18 cellular contexts compared by ENCODE assay signal in genomic region chr1:23492132-23492720, GRCh38. TPM values are rescaled to one million over a fixed set of nuclear protein-coding genes. Genes with fewer than 3 reads are reported as not detected.
A peak's percentile ranks its signal among the peaks of the same experiment; 100 is the strongest.
DNase-seq lines count a peak whose midpoint lies in the region; ATAC-seq, FAIRE-seq and TF ChIP-seq lines count a peak whose summit lies in the region.
"Had no signal": no experiment of that assay in that cellular context is flagged by ENCODE, and none has a peak within 500 bp of the region (broad histone marks: within the 10 kb centered on the region; RNA-seq: fewer than 3 reads in every experiment).

No MANE protein-coding gene starts in this region.

- H3K27ac ChIP-seq in HepG2 (ENCODE audit: extremely low read length, insufficient read depth, low read length) (no peak overlapping the region), right lobe of liver (no peak overlapping the region), K562 (ENCODE audit: extremely low read depth, low read depth, low read length) (no peak overlapping the region)

- in situ Hi-C loops in HepG2 (cut with HindIII; ENCODE audit: extremely low pct_ligation_motif_present, low pct_unique_long_range_greater_than_20kb): no loop called here
- in situ Hi-C loops in K562 (cut with MboI): no loop called here

- H3K4me3 Mint-ChIP-seq in nephron progenitor cell: no peak overlapping the region
- no peak overlapping the region for H3K4me3 Mint-ChIP-seq in activated CD8-positive, alpha-beta T cell treated with anti-CD3 and anti-CD28 coated beads for 36 hours
- H3K4me3 Mint-ChIP-seq: CD4-positive, CD25-positive, alpha-beta regulatory T cell; CD8-positive, alpha-beta memory T cell; H9 had no signal

- peaks cover 10% of the 10 kb centered on the region for H3K4me1 ChIP-seq in HepG2 (ENCODE audit: insufficient read depth, low read length)
- H3K4me1 ChIP-seq in right lobe of liver: peaks cover 0 to 1% (median 0%) of the 10 kb centered on the region in 4 donors
- peaks cover 0 to 2% of the 10 kb centered on the region in 2 experiments; a peak in 1 of 5 replicates for H3K4me1 ChIP-seq in K562 (replicated peaks in 1 of 2; ENCODE audit: control insufficient read depth in 2 of 2, insufficient read depth in 2 of 2, low read length in 2 of 2)
- H3K4me1 ChIP-seq: BE2C had no signal

- CTCF ChIA-PET in HepG2 (lab: Yijun Ruan, JAX; ENCODE audit: low intra/inter-chr PET ratio, low total read pairs) (no interaction called here), K562 (lab: Yijun Ruan, JAX; ENCODE audit: low intra/inter-chr PET ratio) (no interaction called here)
- CTCF ChIA-PET in activated CD8-positive, alpha-beta T cell treated with anti-CD3 and anti-CD28 coated beads for 36 hours (lab: Charles Lee): interaction anchor here (1.8 kb wide), 1 partner anchor 145 kb away, joined by 6 read pairs; no protein-coding TSS in a partner anchor

- H3K4me2 ChIP-seq in HepG2 (ENCODE audit: low read depth, low read length) (no peak overlapping the region), K562 (ENCODE audit: insufficient read depth, low read length) (no peak overlapping the region)

- H4K20me1 ChIP-seq in HepG2 (ENCODE audit: insufficient read depth, low read length): no peaks in the 10 kb centered on the region
- no peaks in the 10 kb centered on the region for H4K20me1 ChIP-seq in K562 (replicated peaks; ENCODE audit: control insufficient read depth, insufficient read depth, low read length)

- no peaks in the 10 kb centered on the region for H3K4me1 Mint-ChIP-seq in nephron progenitor cell
- H3K4me1 Mint-ChIP-seq in activated CD8-positive, alpha-beta T cell treated with anti-CD3 and anti-CD28 coated beads for 36 hours (ENCODE audit: low read depth): no peaks in the 10 kb centered on the region
- H3K4me1 Mint-ChIP-seq: CD8-positive, alpha-beta memory T cell had no signal

- H3K9me3 ChIP-seq in HepG2 (ENCODE audit: low read length) (no peaks in the 10 kb centered on the region), right lobe of liver (no peaks in the 10 kb centered on the region), K562 (replicated peaks; ENCODE audit: control insufficient read depth, insufficient read depth, low read depth, low read length) (no peaks in the 10 kb centered on the region)
- H3K9me3 ChIP-seq: BE2C had no signal

- H3K27me3 Mint-ChIP-seq in nephron progenitor cell (ENCODE audit: low read depth, poor library complexity): peaks cover 40% of the 10 kb centered on the region
- H3K27me3 Mint-ChIP-seq in activated CD8-positive, alpha-beta T cell treated with anti-CD3 and anti-CD28 coated beads for 36 hours: peaks cover 7% of the 10 kb centered on the region

- ATAC-seq in HepG2 (no peak), right lobe of liver (no peak), K562 (no peak)
- no peak for ATAC-seq in activated CD8-positive, alpha-beta T cell treated with anti-CD3 and anti-CD28 coated beads for 36 hours

- TF ChIP-seq EP300 in HepG2 (IDR thresholded peaks at IDR 0.05; ENCODE audit: low read depth in 2 of 2, low read length in 2 of 2) (no peak), HepG2 (CRISPR knock-in tag; IDR thresholded peaks at IDR 0.05; ENCODE audit: borderline replicate concordance) (no peak), K562 (IDR thresholded peaks at IDR 0.05; ENCODE audit: low read length) (no peak)

- BruUV-seq in HepG2 (replicated peaks; lab: Mats Ljungman, UMichigan) (no TSS peak), K562 (replicated peaks; lab: Mats Ljungman, UMichigan) (no TSS peak)

- FAIRE-seq in HepG2 (lab: Jason Lieb, UNC): no peak
- no peak for FAIRE-seq in K562 (lab: Jason Lieb, UNC)
- FAIRE-seq: G401.6, GM12891, GM19239 had no signal

- H3K4me3 ChIP-seq in HepG2 (replicated peaks in 1 of 3; ENCODE audit: insufficient read depth in 1 of 3, low read depth in 2 of 3, low read length in 3 of 3) (no peak overlapping the region), right lobe of liver (no peak overlapping the region), K562 (no peak overlapping the region)

- no peak overlapping the region for H2AFZ ChIP-seq in HepG2 (ENCODE audit: low read length)
- no peak overlapping the region for H2AFZ ChIP-seq in K562 (ENCODE audit: low read depth, low read length)

- POLR2A ChIA-PET in HepG2 (lab: Yijun Ruan, JAX): no interaction called here
- POLR2A ChIA-PET in K562 (lab: Yijun Ruan, JAX): no interaction called here
- POLR2A ChIA-PET in activated CD8-positive, alpha-beta T cell treated with anti-CD3 and anti-CD28 coated beads for 36 hours (lab: Charles Lee): no interaction called here

- no peaks in the 10 kb centered on the region for H3K79me2 ChIP-seq in HepG2 (ENCODE audit: insufficient read depth, low read length)
- no peaks in the 10 kb centered on the region for H3K79me2 ChIP-seq in K562 (ENCODE audit: control insufficient read depth, insufficient read depth, low read length)

- no peak for DNase-seq in HepG2 (ENCODE audit: low spot score)
- DNase-seq in right lobe of liver: no peak
- no peak for DNase-seq in K562 (ENCODE audit: extremely low read depth in 1 of 4, low spot score in 3 of 4)
- no peak for DNase-seq in nephron progenitor cell
- no peak for DNase-seq in activated CD8-positive, alpha-beta T cell treated with anti-CD3 and anti-CD28 coated beads for 36 hours
- no peak for DNase-seq in pons (ENCODE audit: low spot score)
- DNase-seq: BE2C; C1 segment of cervical spinal cord; CD4-positive, CD25-positive, alpha-beta regulatory T cell; CD8-positive, alpha-beta memory T cell; COR-L47; DMS 273 treated with DMSO at 0.1 percent for 48 hours; DMS53; GOT3; H9 had no signal

- intact Hi-C loops in HepG2 (cut with micrococcal nuclease; ENCODE audit: unreplicated experiment) (no loop called here), right lobe of liver (cut with DNase I) (loop anchor here in 1 of 2 donors (5.0 kb wide), 1 partner anchor 50 kb away; no protein-coding TSS in a partner anchor), K562 (cut with micrococcal nuclease) (no loop called here)
- intact Hi-C loops in activated CD8-positive, alpha-beta T cell treated with anti-CD3 and anti-CD28 coated beads for 36 hours (cut with micrococcal nuclease): no loop called here

- no peaks in the 10 kb centered on the region for H3K36me3 Mint-ChIP-seq in nephron progenitor cell (ENCODE audit: low read depth)
- no peaks in the 10 kb centered on the region for H3K36me3 Mint-ChIP-seq in activated CD8-positive, alpha-beta T cell treated with anti-CD3 and anti-CD28 coated beads for 36 hours (ENCODE audit: low read depth)
- H3K36me3 Mint-ChIP-seq: CD4-positive, CD25-positive, alpha-beta regulatory T cell; CD8-positive, alpha-beta memory T cell had no signal

- no peaks in the 10 kb centered on the region for H3K9me3 Mint-ChIP-seq in nephron progenitor cell
- no peaks in the 10 kb centered on the region for H3K9me3 Mint-ChIP-seq in activated CD8-positive, alpha-beta T cell treated with anti-CD3 and anti-CD28 coated beads for 36 hours
- H3K9me3 Mint-ChIP-seq: CD4-positive, CD25-positive, alpha-beta regulatory T cell; CD8-positive, alpha-beta memory T cell; H9 had no signal

- no peak for TF ChIP-seq CTCF in HepG2 (CRISPR knock-in tag; IDR thresholded peaks at IDR 0.05)
- no peak for TF ChIP-seq CTCF in right lobe of liver (IDR thresholded peaks at IDR 0.05)
- no peak for TF ChIP-seq CTCF in K562 (IDR thresholded peaks at IDR 0.05 in 2 of 3, conservative IDR thresholded peaks at IDR 0.05 in 1 of 3; ENCODE audit: insufficient read depth in 2 of 3, low read depth in 1 of 3, low read length in 3 of 3)
- TF ChIP-seq CTCF in nephron progenitor cell (IDR thresholded peaks at IDR 0.05): no peak
- no peak for TF ChIP-seq CTCF in activated CD8-positive, alpha-beta T cell treated with anti-CD3 and anti-CD28 coated beads for 36 hours (IDR thresholded peaks at IDR 0.05)

- H3K9ac ChIP-seq in HepG2 (ENCODE audit: insufficient read depth, low read depth, low read length) (no peak overlapping the region), K562 (ENCODE audit: insufficient read depth in 1 of 2, low read depth in 2 of 2, low read length in 2 of 2) (no peak overlapping the region)

- no peaks in the 10 kb centered on the region for H3K9me1 ChIP-seq in K562 (ENCODE audit: control insufficient read depth, insufficient read depth, low read length)

- H3K27ac Mint-ChIP-seq in nephron progenitor cell: peak overlapping the region; percentile 64
- no peak overlapping the region for H3K27ac Mint-ChIP-seq in activated CD8-positive, alpha-beta T cell treated with anti-CD3 and anti-CD28 coated beads for 36 hours
- H3K27ac Mint-ChIP-seq: CD4-positive, CD25-positive, alpha-beta regulatory T cell; H9 had no signal

- TF ChIP-seq POLR2A in HepG2 (IDR thresholded peaks at IDR 0.05; ENCODE audit: insufficient read depth in 1 of 2, low read depth in 2 of 2, low read length in 2 of 2) (no peak), right lobe of liver (IDR thresholded peaks at IDR 0.05) (no peak), K562 (conservative IDR thresholded peaks at IDR 0.05) (no peak)

- H3K36me3 ChIP-seq in HepG2 (replicated peaks in 1 of 2; ENCODE audit: control insufficient read depth in 1 of 2, insufficient read depth in 2 of 2, low read length in 2 of 2) (no peaks in the 10 kb centered on the region), right lobe of liver (no peaks in the 10 kb centered on the region), K562 (ENCODE audit: control insufficient read depth, insufficient read depth, low read length) (no peaks in the 10 kb centered on the region)
- H3K36me3 ChIP-seq: BE2C had no signal

- TF ChIP-seq RAD21 in HepG2 (CRISPR knock-in tag; IDR thresholded peaks at IDR 0.05) (no peak), K562 (CRISPR knock-in tag; conservative IDR thresholded peaks at IDR 0.05 in 1 of 2, IDR thresholded peaks at IDR 0.05 in 1 of 2) (no peak)

- H3K27me3 ChIP-seq in HepG2 (ENCODE audit: control insufficient read depth in 1 of 2, insufficient read depth in 2 of 2, low read length in 2 of 2) (peaks cover 0 to 3% of the 10 kb centered on the region in 2 experiments; a peak in 3 of 5 replicates), right lobe of liver (no peaks in the 10 kb centered on the region), K562 (ENCODE audit: control insufficient read depth in 2 of 2, insufficient read depth in 2 of 2, low read length in 2 of 2) (no peaks in the 10 kb centered on the region; a peak in 1 of 5 replicates)
- H3K27me3 ChIP-seq: BE2C had no signal

- WGBS in HepG2 (ENCODE audit: low lambda C conversion rate): 71% methylated on average over 3 of the region's 3 CpGs
- 100% methylated on average over 3 of the region's 3 CpGs for WGBS in right lobe of liver (ENCODE audit: insufficient coverage, low coverage, low lambda C conversion rate, missing lambda C conversion rate)
- WGBS in K562 (ENCODE audit: insufficient coverage, low coverage, missing lambda C conversion rate): 58% methylated on average over 3 of the region's 3 CpGs

RNA-seq across cellular contexts. Expression of gene ASAP3, which starts 8.2 kb away (rescaled TPM):
- total RNA-seq in HepG2 (2016; rRNA removed; fragmentation: Illumina TruSeq; extraction: Trizol): 28.6 and 37.0 TPM in 2 replicates
- total RNA-seq in HepG2 (2016; cell fraction: cytosol; rRNA removed; fragmentation: Illumina TruSeq; extraction: Trizol; ENCODE audit: low read depth): 2.7 and 3.4 TPM in 2 replicates
- total RNA-seq in HepG2 (2016; cell fraction: insoluble cytoplasmic fraction; rRNA removed; fragmentation: Illumina TruSeq; extraction: Trizol): 22.9 and 36.7 TPM in 2 replicates
- total RNA-seq in HepG2 (2016; cell fraction: membrane; rRNA removed; fragmentation: Illumina TruSeq; extraction: Trizol): 11.2 and 12.2 TPM in 2 replicates
- total RNA-seq in HepG2 (2016; cell fraction: nucleus; rRNA removed; fragmentation: Illumina TruSeq; extraction: Trizol): 38.3 and 42.3 TPM in 2 replicates
- polyA plus RNA-seq in HepG2 (2011; rRNA removed): 32.6 and 39.4 TPM in 2 replicates
- polyA plus RNA-seq in HepG2 (2011; cell fraction: cytosol; rRNA removed): 15.0 and 17.0 TPM in 2 replicates
- 159 and 182 TPM in 2 replicates for polyA plus RNA-seq in HepG2 (2011; cell fraction: nucleus; rRNA removed)
- 11.8 and 19.4 TPM in 2 replicates for polyA plus RNA-seq in HepG2 (2012)
- polyA plus RNA-seq in HepG2 (2016; cell fraction: cytosol; fragmentation: Illumina TruSeq; extraction: Trizol; ENCODE audit: low read depth): 1.9 and 2.7 TPM in 2 replicates
- polyA plus RNA-seq in HepG2 (2016; cell fraction: insoluble cytoplasmic fraction; fragmentation: Illumina TruSeq; extraction: Trizol; ENCODE audit: low read depth): 17.8 and 23.3 TPM in 2 replicates
- polyA plus RNA-seq in HepG2 (2016; cell fraction: membrane; fragmentation: Illumina TruSeq; extraction: Trizol; ENCODE audit: low read depth): 5.9 and 6.1 TPM in 2 replicates
- polyA plus RNA-seq in HepG2 (2016; cell fraction: nucleus; fragmentation: Illumina TruSeq; extraction: Trizol; ENCODE audit: insufficient read depth, low read depth): 81.5 and 89.0 TPM in 2 replicates
- polyA minus RNA-seq in HepG2 (2011; rRNA and poly(A)+ RNA removed; ENCODE audit: low replicate concordance): 8.3 and 44.4 TPM in 2 replicates
- 11.9 and 18.9 TPM in 2 replicates for polyA minus RNA-seq in HepG2 (2011; cell fraction: cytosol; rRNA and poly(A)+ RNA removed)
- 19.4 and 24.2 TPM in 2 replicates for polyA minus RNA-seq in HepG2 (2011; cell fraction: nucleus; rRNA and poly(A)+ RNA removed)
- total RNA-seq in right lobe of liver: 10 to 100 TPM; 12.3 to 22.1 (median 16.6) TPM
- 34.4 and 65.3 TPM in 2 replicates for total RNA-seq in K562 (2011; cell fraction: chromatin; rRNA removed; ENCODE audit: low replicate concordance)
- 32.2 and 34.5 TPM in 2 replicates for total RNA-seq in K562 (2011; cell fraction: nucleolus; rRNA removed)
- total RNA-seq in K562 (2011; cell fraction: nucleoplasm; rRNA removed): 33.9 and 40.0 TPM in 2 replicates
- total RNA-seq in K562 (2014; rRNA removed): 19.0 and 23.0 TPM in 2 replicates
- total RNA-seq in K562 (2014; rRNA removed; fragmentation: Illumina TruSeq; extraction: Trizol): 14.3 and 14.8 TPM in 2 replicates
- total RNA-seq in K562 (2015; rRNA removed; fragmentation: Illumina TruSeq; extraction: Trizol): 15.7 and 17.4 TPM in 2 replicates
- 27.6 and 31.2 TPM in 2 replicates for total RNA-seq in K562 (2021)
- 16.1 and 25.4 TPM in 2 replicates for polyA plus RNA-seq in K562 (2011; rRNA removed)
- polyA plus RNA-seq in K562 (2011; cell fraction: cytosol; rRNA removed): 17.1 and 17.2 TPM in 2 replicates
- 63.8 and 76.4 TPM in 2 replicates for polyA plus RNA-seq in K562 (2011; cell fraction: nucleus; rRNA removed)
- 17.6 and 38.9 TPM in 2 replicates for polyA plus RNA-seq in K562 (2012)
- polyA plus RNA-seq in K562 (2014; fragmentation: Illumina TruSeq; extraction: Trizol): 21.3 and 22.3 TPM in 2 replicates
- 1 to 10 TPM; 1.7 to 2.8 TPM for polyA plus RNA-seq in K562 (2014; fragmentation: Nextera tagmentation; extraction: Ambion mirVana)
- 17.9 and 20.3 TPM in 2 replicates for polyA plus RNA-seq in K562 (2014; rRNA removed)
- 16.7 and 24.0 TPM in 2 replicates for polyA minus RNA-seq in K562 (2011; rRNA and poly(A)+ RNA removed)
- 15.0 TPM in 2 replicates for polyA minus RNA-seq in K562 (2011; cell fraction: cytosol; rRNA and poly(A)+ RNA removed)
- 10.9 and 21.7 TPM in 2 replicates for polyA minus RNA-seq in K562 (2011; cell fraction: nucleus; rRNA and poly(A)+ RNA removed)
- under 1 TPM; 0.29 to 0.74 TPM for total RNA-seq in activated CD8-positive, alpha-beta T cell treated with anti-CD3 and anti-CD28 coated beads for 36 hours

RNA-seq across cellular contexts. Expression of gene E2F2, which starts 38.8 kb away (rescaled TPM):
- total RNA-seq in HepG2 (2016; rRNA removed; fragmentation: Illumina TruSeq; extraction: Trizol) (5.7 and 6.6 TPM in 2 replicates), right lobe of liver (1 to 10 TPM in 1 of 6 experiments, under 1 TPM in 5; 0.18 to 1.2 (median 0.70) TPM), K562 (2014; rRNA removed) (14.9 and 19.9 TPM in 2 replicates), K562 (2014; rRNA removed; fragmentation: Illumina TruSeq; extraction: Trizol) (11.0 and 11.4 TPM in 2 replicates), K562 (2015; rRNA removed; fragmentation: Illumina TruSeq; extraction: Trizol) (11.7 and 12.0 TPM in 2 replicates), K562 (2021) (22.5 and 25.3 TPM in 2 replicates)
- 1.1 and 1.3 TPM in 2 replicates for total RNA-seq in HepG2 (2016; cell fraction: cytosol; rRNA removed; fragmentation: Illumina TruSeq; extraction: Trizol; ENCODE audit: low read depth)
- 4.9 and 6.0 TPM in 2 replicates for total RNA-seq in HepG2 (2016; cell fraction: insoluble cytoplasmic fraction; rRNA removed; fragmentation: Illumina TruSeq; extraction: Trizol)
- 2.6 TPM in 2 replicates for total RNA-seq in HepG2 (2016; cell fraction: membrane; rRNA removed; fragmentation: Illumina TruSeq; extraction: Trizol)
- 5.1 and 7.1 TPM in 2 replicates for total RNA-seq in HepG2 (2016; cell fraction: nucleus; rRNA removed; fragmentation: Illumina TruSeq; extraction: Trizol)
- polyA plus RNA-seq in HepG2 (2011; rRNA removed) (0.50 and 0.65 TPM in 2 replicates), K562 (2011; rRNA removed) (3.1 and 4.2 TPM in 2 replicates), K562 (2014; fragmentation: Illumina TruSeq; extraction: Trizol) (14.3 and 16.1 TPM in 2 replicates), K562 (2014; fragmentation: Nextera tagmentation; extraction: Ambion mirVana) (1 to 10 TPM; 3.8 to 4.0 TPM), K562 (2014; rRNA removed) (10.1 and 10.3 TPM in 2 replicates)
- polyA plus RNA-seq in HepG2 (2011; cell fraction: cytosol; rRNA removed): 0.29 and 0.35 TPM in 2 replicates
- polyA plus RNA-seq in HepG2 (2011; cell fraction: nucleus; rRNA removed): 1.9 TPM in 2 replicates
- polyA plus RNA-seq in HepG2 (2012): 0.63 and 1.4 TPM in 2 replicates
- 0.24 and 0.26 TPM in 2 replicates for polyA plus RNA-seq in HepG2 (2016; cell fraction: cytosol; fragmentation: Illumina TruSeq; extraction: Trizol; ENCODE audit: low read depth)
- 3.4 and 4.2 TPM in 2 replicates for polyA plus RNA-seq in HepG2 (2016; cell fraction: insoluble cytoplasmic fraction; fragmentation: Illumina TruSeq; extraction: Trizol; ENCODE audit: low read depth)
- 0.62 and 0.69 TPM in 2 replicates for polyA plus RNA-seq in HepG2 (2016; cell fraction: membrane; fragmentation: Illumina TruSeq; extraction: Trizol; ENCODE audit: low read depth)
- polyA plus RNA-seq in HepG2 (2016; cell fraction: nucleus; fragmentation: Illumina TruSeq; extraction: Trizol; ENCODE audit: insufficient read depth, low read depth): 12.8 and 14.2 TPM in 2 replicates
- 1.8 and 19.5 TPM in 2 replicates for polyA minus RNA-seq in HepG2 (2011; rRNA and poly(A)+ RNA removed; ENCODE audit: low replicate concordance)
- polyA minus RNA-seq in HepG2 (2011; cell fraction: cytosol; rRNA and poly(A)+ RNA removed): 0.79 and 1.1 TPM in 2 replicates
- polyA minus RNA-seq in HepG2 (2011; cell fraction: nucleus; rRNA and poly(A)+ RNA removed): 0.87 and 1.3 TPM in 2 replicates
- 29.6 and 39.0 TPM in 2 replicates for total RNA-seq in K562 (2011; cell fraction: chromatin; rRNA removed; ENCODE audit: low replicate concordance)
- total RNA-seq in K562 (2011; cell fraction: nucleolus; rRNA removed): 13.2 and 15.8 TPM in 2 replicates
- total RNA-seq in K562 (2011; cell fraction: nucleoplasm; rRNA removed): 21.7 and 23.2 TPM in 2 replicates
- polyA plus RNA-seq in K562 (2011; cell fraction: cytosol; rRNA removed): 3.0 and 3.9 TPM in 2 replicates
- 8.1 and 9.2 TPM in 2 replicates for polyA plus RNA-seq in K562 (2011; cell fraction: nucleus; rRNA removed)
- polyA plus RNA-seq in K562 (2012): 9.2 and 10.2 TPM in 2 replicates
- polyA minus RNA-seq in K562 (2011; rRNA and poly(A)+ RNA removed): 3.5 and 4.7 TPM in 2 replicates
- polyA minus RNA-seq in K562 (2011; cell fraction: cytosol; rRNA and poly(A)+ RNA removed): 5.8 and 6.5 TPM in 2 replicates
- 5.1 and 8.9 TPM in 2 replicates for polyA minus RNA-seq in K562 (2011; cell fraction: nucleus; rRNA and poly(A)+ RNA removed)
- total RNA-seq in activated CD8-positive, alpha-beta T cell treated with anti-CD3 and anti-CD28 coated beads for 36 hours: 10 to 100 TPM; 23.7 to 25.3 TPM

Comparison
In these comparisons a context has a peak if more than half of its experiments do, and no peak if none do; other contexts are left out.
1. Of the 241 proteins assayed by ChIP-seq in both HepG2 and K562: peak only in HepG2: none; only in K562: HDAC2; in both: none; in neither: 238; mixed calls (peak in some experiments, not most) for 2.